In the genomic region with DNA sequence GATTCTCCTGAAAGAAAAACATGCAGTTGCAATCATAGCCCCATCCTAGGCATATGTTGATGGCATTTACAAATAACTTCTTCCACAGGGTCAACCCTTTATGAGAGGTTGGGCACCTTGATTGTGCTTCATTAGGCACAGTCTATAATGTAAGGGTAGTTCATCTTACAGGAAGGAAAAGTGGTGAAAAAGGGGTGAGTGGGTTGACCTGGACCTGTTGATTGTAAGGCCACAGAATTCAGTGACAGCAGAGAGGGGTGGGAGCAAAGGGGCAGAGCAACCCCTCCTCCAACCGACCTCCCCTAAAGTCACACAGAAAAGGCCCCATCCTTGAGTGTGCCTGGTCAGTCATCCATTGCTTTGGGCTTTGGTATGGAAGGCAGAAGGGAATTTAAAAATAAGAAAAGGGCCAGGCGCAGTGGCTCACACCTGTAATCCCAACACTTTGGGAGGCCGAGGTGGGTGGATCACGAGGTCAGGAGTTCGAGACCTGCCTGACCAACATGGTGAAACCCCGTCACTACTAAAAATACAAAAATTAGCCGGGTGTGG, we compare ENCODE assay signal across 16 cellular contexts.
"Had no signal": no experiment of that assay in that cellular context is flagged by ENCODE, and none has a peak within 500 bp of the region (broad histone marks: within the 10 kb centered on the region; RNA-seq: fewer than 3 reads in every experiment).

No MANE protein-coding gene starts in this region.

- H3K9me3 ChIP-seq: gastroesophageal sphincter, mucosa of descending colon, thyroid gland had no signal

- H3K27ac ChIP-seq: gastroesophageal sphincter, thyroid gland had no signal

- H3K36me3 ChIP-seq: gastroesophageal sphincter, thyroid gland had no signal

- H3K9me3 Mint-ChIP-seq: activated naive CD8-positive, alpha-beta T cell treated with anti-CD3 and anti-CD28 coated beads for 36 hours; activated T-helper 1 cell treated with anti-CD3 and anti-CD28 coated beads, Interleukin-12 subunit alpha, Interleukin-12 subunit beta, Interleukin-2, Interleukin-4 antibody, amounts not matched to agents 30 ng/mL and 10 ng/mL and 1 ng/mL, durations not matched to agents 14 hours and 24 hours and 36 hours; memory B cell; stimulated activated naive B cell treated with anti-CD40 and anti-IgM and Interleukin-4, amounts not matched to agents 10 μg/mL and 1 μg/mL and 100 μg/mL, for 72 hours had no signal

- H3K36me3 Mint-ChIP-seq: activated naive CD8-positive, alpha-beta T cell treated with anti-CD3 and anti-CD28 coated beads for 36 hours; memory B cell; naive B cell; stimulated activated naive B cell treated with anti-CD40 and anti-IgM and Interleukin-4, amounts not matched to agents 10 μg/mL and 1 μg/mL and 100 μg/mL, for 72 hours had no signal

- H3K27ac Mint-ChIP-seq: activated T-helper 1 cell treated with anti-CD3 and anti-CD28 coated beads, Interleukin-12 subunit alpha, Interleukin-12 subunit beta, Interleukin-2, Interleukin-4 antibody, amounts not matched to agents 30 ng/mL and 10 ng/mL and 1 ng/mL, durations not matched to agents 14 hours and 24 hours and 36 hours; memory B cell; stimulated activated naive B cell treated with anti-CD40 and anti-IgM and Interleukin-4, amounts not matched to agents 10 μg/mL and 1 μg/mL and 100 μg/mL, for 72 hours had no signal

- H3K27me3 Mint-ChIP-seq: activated naive CD8-positive, alpha-beta T cell treated with anti-CD3 and anti-CD28 coated beads for 36 hours; stimulated activated naive B cell treated with anti-CD40 and anti-IgM and Interleukin-4, amounts not matched to agents 10 μg/mL and 1 μg/mL and 100 μg/mL, for 72 hours had no signal

- H3K27me3 ChIP-seq: gastroesophageal sphincter, thyroid gland had no signal

- H3K4me1 ChIP-seq: gastroesophageal sphincter had no signal

- ATAC-seq: activated CD4-positive, CD25-positive, alpha-beta regulatory T cell treated with anti-CD3 and anti-CD28 coated beads, Interleukin-2, amount 50 U/mL, for 24 hours; gastroesophageal sphincter; mucosa of descending colon; stimulated activated naive B cell treated with anti-CD40 and anti-IgM and Interleukin-4, amounts not matched to agents 10 μg/mL and 1 μg/mL and 100 μg/mL, for 72 hours had no signal

- DNase-seq: activated CD4-positive, alpha-beta T cell treated with anti-CD3 and anti-CD28 coated beads, Interleukin-2, amount 50 U/mL, for 1 hour; activated CD8-positive, alpha-beta memory T cell treated with anti-CD3 and anti-CD28 coated beads for 24 hours; activated CD8-positive, alpha-beta memory T cell treated with anti-CD3 and anti-CD28 coated beads, Interleukin-2, amount 50 U/mL, for 48 hours; activated naive CD4-positive, alpha-beta T cell; activated naive CD8-positive, alpha-beta T cell treated with anti-CD3 and anti-CD28 coated beads for 36 hours; amniotic stem cell; effector CD4-positive, alpha-beta T cell; mucosa of descending colon; naive B cell; stimulated activated naive B cell treated with anti-CD40 and anti-IgM and Interleukin-4, amounts not matched to agents 10 μg/mL and 1 μg/mL and 100 μg/mL, for 72 hours; T-helper 1 cell had no signal

- H3K4me3 Mint-ChIP-seq: activated naive CD8-positive, alpha-beta T cell treated with anti-CD3 and anti-CD28 coated beads for 36 hours; activated T-helper 1 cell treated with anti-CD3 and anti-CD28 coated beads, Interleukin-12 subunit alpha, Interleukin-12 subunit beta, Interleukin-2, Interleukin-4 antibody, amounts not matched to agents 30 ng/mL and 10 ng/mL and 1 ng/mL, durations not matched to agents 14 hours and 24 hours and 36 hours; memory B cell; naive B cell; stimulated activated naive B cell treated with anti-CD40 and anti-IgM and Interleukin-4, amounts not matched to agents 10 μg/mL and 1 μg/mL and 100 μg/mL, for 72 hours had no signal

- H3K4me3 ChIP-seq: gastroesophageal sphincter, mucosa of descending colon, thyroid gland had no signal
